Comparison of ENCODE assay signal across 8 cellular contexts in the genomic region with DNA sequence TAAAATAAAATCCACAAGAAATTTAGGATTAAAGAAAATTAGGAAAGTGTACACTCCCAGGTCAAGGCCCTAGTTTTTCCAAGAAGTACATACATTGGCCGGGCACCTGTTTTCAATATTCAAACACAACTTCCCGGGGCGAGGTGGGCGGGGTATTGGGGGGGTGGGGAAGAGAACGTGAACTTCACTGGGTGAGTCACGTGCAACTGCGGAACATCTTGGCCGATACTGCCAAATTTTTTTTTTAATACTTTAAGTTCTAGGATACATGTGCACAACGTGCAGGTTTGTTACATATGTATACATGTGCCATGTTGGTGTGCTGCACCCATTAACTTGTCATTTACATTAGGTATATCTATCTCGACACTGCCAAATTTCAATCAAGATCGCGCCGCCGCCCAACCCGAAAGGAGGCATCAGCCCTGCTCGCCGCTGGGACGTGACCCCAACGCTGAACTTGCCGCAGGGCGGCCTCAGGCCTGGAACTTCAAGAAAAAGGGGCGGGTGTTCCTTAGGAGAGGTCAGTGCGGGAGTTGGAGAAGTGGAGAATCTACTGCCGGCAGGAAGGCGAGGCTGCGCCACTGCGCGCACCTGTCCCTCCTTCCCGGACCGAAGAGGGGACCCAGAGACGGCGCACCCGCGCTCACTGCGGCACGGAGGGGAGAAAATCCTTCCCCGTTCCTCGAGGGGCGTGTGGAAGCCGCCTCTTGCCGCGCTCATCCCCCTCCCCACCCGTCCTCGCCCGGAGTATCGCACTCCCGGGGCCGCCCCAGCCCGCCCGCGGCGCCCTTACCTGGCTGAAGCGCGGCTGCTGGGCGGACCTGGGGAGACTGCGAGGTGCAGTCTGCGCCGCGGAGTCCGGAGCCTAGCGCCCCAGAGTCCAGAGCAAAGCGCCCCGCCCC. TPM values are rescaled to one million over a fixed set of nuclear protein-coding genes. Genes with fewer than 3 reads are reported as not detected.
DNase-seq lines count a peak whose midpoint lies in the region; ATAC-seq and TF ChIP-seq lines count a peak whose summit lies in the region.

Gene TEC, minus strand, starts transcription at position 883 of the 905 bp plus-strand sequence. CDS start 41,224 bp downstream, outside the sequence.

- H3K9me2 ChIP-seq in HCT116 (ENCODE audit: insufficient read depth) (no peaks in the 10 kb centered on the region), Loucy (replicated peaks; ENCODE audit: low read depth, low read length) (no peaks in the 10 kb centered on the region)

- peaks cover 2 to 25% of the 10 kb centered on the region in 2 experiments; a peak in 3 of 4 replicates for H3K4me1 ChIP-seq in HCT116 (ENCODE audit: control insufficient read depth in 1 of 2, insufficient read depth in 2 of 2, low read length in 2 of 2)
- peaks cover 68% of the 10 kb centered on the region for H3K4me1 ChIP-seq in Loucy (ENCODE audit: insufficient read depth, low read length, poor library complexity, severe bottlenecking)
- H3K4me1 ChIP-seq in muscle layer of duodenum (ENCODE audit: control insufficient read depth in 1 of 2, insufficient read depth in 2 of 2, low read length in 2 of 2), result no peaks in the 10 kb centered on the region
- H3K4me1 ChIP-seq in stomach smooth muscle (ENCODE audit: control insufficient read depth, insufficient read depth, low read length), result peaks cover 3% of the 10 kb centered on the region

- peak within 1 kb of the TSS; percentile 93 for H3K27ac Mint-ChIP-seq in activated CD4-positive, alpha-beta T cell treated with anti-CD3 and anti-CD28 coated beads for 36 hours

- TF ChIP-seq CTCF in HCT116 (IDR thresholded peaks at IDR 0.05 in 2 of 3, conservative IDR thresholded peaks at IDR 0.05 in 1 of 3; ENCODE audit: borderline replicate concordance in 1 of 3, insufficient read depth in 1 of 3, low read depth in 2 of 3, low read length in 2 of 3) (no peak), Loucy (conservative IDR thresholded peaks at IDR 0.05; ENCODE audit: low read length) (no peak)

- peaks cover 10% of the 10 kb centered on the region for H3F3A ChIP-seq in Loucy (ENCODE audit: low read depth)

- no peaks in the 10 kb centered on the region for H3K27me3 ChIP-seq in HCT116 (ENCODE audit: insufficient read depth, low read length)
- no peaks in the 10 kb centered on the region for H3K27me3 ChIP-seq in Loucy (ENCODE audit: insufficient read depth, low read length, poor library complexity, severe bottlenecking)
- H3K27me3 ChIP-seq in muscle layer of duodenum (ENCODE audit: low read depth, low read length), result no peaks in the 10 kb centered on the region
- no peaks in the 10 kb centered on the region for H3K27me3 ChIP-seq in stomach smooth muscle (ENCODE audit: control insufficient read depth in 1 of 2, insufficient read depth in 2 of 2, low read length in 2 of 2)

- RAD21 ChIA-PET in HCT116 (lab: Charles Lee; ENCODE audit: low non-redundant PET in 1 of 2, low total read pairs in 2 of 2, uncharacterized antibody in 2 of 2, unreplicated experiment in 2 of 2), result no interaction called here

- H3K4me2 ChIP-seq in HCT116 (ENCODE audit: low read length) (peak within 1 kb of the TSS; percentile 79), Loucy (ENCODE audit: low read depth, low read length, poor library complexity, severe bottlenecking) (peak within 1 kb of the TSS; percentile 99)

- CTCF ChIA-PET in HCT116 (lab: Charles Lee), result interaction anchor here (0.9 kb wide), 1 partner anchor 140 kb away, joined by 3 read pairs; no protein-coding TSS in a partner anchor
- CTCF ChIA-PET in activated CD4-positive, alpha-beta T cell treated with anti-CD3 and anti-CD28 coated beads for 36 hours (lab: Charles Lee), result no interaction called here

- H3K4me3 Mint-ChIP-seq in activated CD4-positive, alpha-beta T cell treated with anti-CD3 and anti-CD28 coated beads for 36 hours, result peak within 1 kb of the TSS; percentile 89

- no peaks in the 10 kb centered on the region for H3K27me3 Mint-ChIP-seq in activated CD4-positive, alpha-beta T cell treated with anti-CD3 and anti-CD28 coated beads for 36 hours

- BruUV-seq in HCT116 (replicated peaks; lab: Mats Ljungman, UMichigan), result TSS peak; percentile 47

- TF ChIP-seq POLR2A in HCT116 (IDR thresholded peaks at IDR 0.05; ENCODE audit: borderline replicate concordance, extremely low read depth, insufficient read depth, insufficient read length), result peak; percentile 17

- no peaks in the 10 kb centered on the region for H4K20me1 ChIP-seq in HCT116 (ENCODE audit: insufficient read depth)
- peaks cover 41% of the 10 kb centered on the region for H4K20me1 ChIP-seq in Loucy (ENCODE audit: insufficient read depth, low read length, poor library complexity, severe bottlenecking)

- no peak for TF ChIP-seq RAD21 in HCT116 (IDR thresholded peaks at IDR 0.05; ENCODE audit: low read depth)

- POLR2A ChIA-PET in HCT116 (lab: Charles Lee), result no interaction called here
- POLR2A ChIA-PET in activated CD4-positive, alpha-beta T cell treated with anti-CD3 and anti-CD28 coated beads for 36 hours (lab: Charles Lee), result no interaction called here

- H3K27ac ChIP-seq in HCT116 (ENCODE audit: low read depth, low read length), result peak within 1 kb of the TSS; percentile 93
- peak within 1 kb of the TSS; percentile 53 for H3K27ac ChIP-seq in epithelial cell of prostate
- peak within 1 kb of the TSS; percentile 80 for H3K27ac ChIP-seq in muscle layer of duodenum (ENCODE audit: low read length)
- H3K27ac ChIP-seq in stomach smooth muscle (ENCODE audit: low read length), result no peak within 1 kb of the TSS

- intact Hi-C loops in HCT116 (cut with micrococcal nuclease), result no loop called here
- intact Hi-C loops in activated CD4-positive, alpha-beta T cell treated with anti-CD3 and anti-CD28 coated beads for 36 hours (cut with DNase I, micrococcal nuclease), result loop anchor here (1.0 to 2.0 kb wide), 6 partner anchors 72 to 511 kb away; partner anchors contain the start of genes SLAIN2 (in 2 of the 2), CNGA1 (in 1 of the 2), CORIN (in 1 of the 2) and FRYL (in 1 of the 2)

- peaks cover 22% of the 10 kb centered on the region for H3K79me2 ChIP-seq in HCT116 (ENCODE audit: insufficient read depth, low read length)
- peaks cover 56% of the 10 kb centered on the region for H3K79me2 ChIP-seq in Loucy (ENCODE audit: insufficient read depth, low read length)

- H2AFZ ChIP-seq in HCT116 (ENCODE audit: low read depth, low read length, poor library complexity, severe bottlenecking) (peak within 1 kb of the TSS; percentile 53), Loucy (ENCODE audit: low read length) (peak within 1 kb of the TSS; percentile 86)

- peaks cover 2% of the 10 kb centered on the region for H3K36me3 Mint-ChIP-seq in activated CD4-positive, alpha-beta T cell treated with anti-CD3 and anti-CD28 coated beads for 36 hours (ENCODE audit: low read depth)

- DNase-seq in NCI-H1436 (lab: John Stamatoyannopoulos, UW) (peak; percentile 61), NCI-H1436 treated with DMSO at 0.1 percent for 48 hours (lab: John Stamatoyannopoulos, UW) (no peak), HCT116 (ENCODE audit: low read depth, low spot score) (peak; percentile 48), epithelial cell of prostate (ENCODE audit: low read depth, low spot score) (no peak)
- peak; percentile 61 for DNase-seq in activated CD4-positive, alpha-beta T cell treated with anti-CD3 and anti-CD28 coated beads for 36 hours

- peak; percentile 66 for ATAC-seq in HCT116
- peak; percentile 38 for ATAC-seq in activated CD4-positive, alpha-beta T cell treated with anti-CD3 and anti-CD28 coated beads for 36 hours

- H3K4me3 ChIP-seq in HCT116 (replicated peaks in 1 of 2; ENCODE audit: low read depth in 1 of 2, low read length in 2 of 2) (peak within 1 kb of the TSS; percentile 59 to 71), Loucy (ENCODE audit: low read length, poor library complexity, severe bottlenecking) (peak within 1 kb of the TSS; percentile 94), muscle layer of duodenum (ENCODE audit: low read depth in 1 of 2, low read length in 2 of 2) (peak within 1 kb of the TSS; percentile 80 to 96), stomach smooth muscle (ENCODE audit: low read length in 2 of 2) (peak within 1 kb of the TSS; percentile 87 to 93)

- H3K4me1 Mint-ChIP-seq in activated CD4-positive, alpha-beta T cell treated with anti-CD3 and anti-CD28 coated beads for 36 hours, result peaks cover 17% of the 10 kb centered on the region

- H3K9me3 Mint-ChIP-seq in activated CD4-positive, alpha-beta T cell treated with anti-CD3 and anti-CD28 coated beads for 36 hours (ENCODE audit: low read depth), result no peaks in the 10 kb centered on the region

- H3K9me3 ChIP-seq in HCT116 (ENCODE audit: control insufficient read depth in 1 of 2, insufficient read depth in 1 of 2, low read depth in 1 of 2, low read length in 2 of 2) (no peaks in the 10 kb centered on the region), Loucy (ENCODE audit: insufficient read depth, low read depth, low read length) (no peaks in the 10 kb centered on the region), muscle layer of duodenum (ENCODE audit: control insufficient read depth in 1 of 2, low read length in 2 of 2) (no peaks in the 10 kb centered on the region), stomach smooth muscle (ENCODE audit: control insufficient read depth in 2 of 2, low read length in 2 of 2) (no peaks in the 10 kb centered on the region)

- H3K9ac ChIP-seq in HCT116 (ENCODE audit: low read length) (peak within 1 kb of the TSS; percentile 75), Loucy (ENCODE audit: low read depth, low read length, poor library complexity, severe bottlenecking) (peak within 1 kb of the TSS; percentile 80), stomach smooth muscle (ENCODE audit: low read length in 2 of 2) (peak within 1 kb of the TSS; percentile 64 to 66)

- H3K36me3 ChIP-seq in HCT116 (ENCODE audit: control insufficient read depth in 1 of 2, insufficient read depth in 2 of 2, low read length in 2 of 2) (no peaks in the 10 kb centered on the region), Loucy (ENCODE audit: insufficient read depth, low read length) (no peaks in the 10 kb centered on the region), muscle layer of duodenum (ENCODE audit: control insufficient read depth in 1 of 2, insufficient read depth in 2 of 2, low read length in 2 of 2) (no peaks in the 10 kb centered on the region), stomach smooth muscle (ENCODE audit: control insufficient read depth in 2 of 2, insufficient read depth in 2 of 2, low read length in 2 of 2) (no peaks in the 10 kb centered on the region)

TF ChIP-seq in HCT116, 20 proteins besides CTCF, POLR2A, EP300 and RAD21 (continues in another document):
- TF ChIP-seq EZH2 (IDR thresholded peaks at IDR 0.05), result no peak
- TF ChIP-seq, protein P1, sequence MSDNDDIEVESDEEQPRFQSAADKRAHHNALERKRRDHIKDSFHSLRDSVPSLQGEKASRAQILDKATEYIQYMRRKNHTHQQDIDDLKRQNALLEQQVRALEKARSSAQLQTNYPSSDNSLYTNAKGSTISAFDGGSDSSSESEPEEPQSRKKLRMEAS (IDR thresholded peaks at IDR 0.05), result peak; percentile 43
- TF ChIP-seq YY1 (IDR thresholded peaks at IDR 0.05; ENCODE audit: extremely low read depth, insufficient replicate concordance, low read depth, low read length), result no peak
- peak; percentile 87 for TF ChIP-seq POLR2AphosphoS5 (IDR thresholded peaks at IDR 0.05; ENCODE audit: low read depth, low read length)

RNA-seq across cellular contexts. Expression of gene TEC, which starts in this region (rescaled TPM):
- 4.5 TPM for total RNA-seq in HCT116 (2021; ENCODE audit: unreplicated experiment)
- polyA plus RNA-seq in HCT116 (2012), result 2.6 and 3.6 TPM in 2 replicates
- total RNA-seq in activated CD4-positive, alpha-beta T cell treated with anti-CD3 and anti-CD28 coated beads for 36 hours, result 1 to 10 TPM; 3.5 to 4.3 TPM

Comparison
In these comparisons a context has a peak if more than half of its experiments do, and no peak if none do; other contexts are left out.
1. DNase-seq: peak in NCI-H1436 (single experiment), HCT116 (single experiment) and activated CD4-positive, alpha-beta T cell treated with anti-CD3 and anti-CD28 coated beads for 36 hours (single experiment); none in NCI-H1436 treated with DMSO at 0.1 percent for 48 hours (single experiment) and epithelial cell of prostate (single experiment).
2. Peak in every context shown above with its lines, with median percentiles within 50 percentile points of each other: H3K4me3 ChIP-seq and H3K9ac ChIP-seq.